ENCODE assay signal across 8 cellular contexts in genomic region chr16:30183961-30184429, GRCh38. TPM values are rescaled to one million over a fixed set of nuclear protein-coding genes. Genes with fewer than 3 reads are reported as not detected.
DNase-seq lines count a peak whose midpoint lies in the region; TF ChIP-seq lines count a peak whose summit lies in the region.

No MANE protein-coding gene starts in this region.

- TF ChIP-seq CTCF in OCI-LY3 (IDR thresholded peaks at IDR 0.05; ENCODE audit: low read depth, low read length) (no peak), right atrium auricular region (IDR thresholded peaks at IDR 0.05) (no peak)

- H3K9ac ChIP-seq in OCI-LY3 (ENCODE audit: low read length), result peak overlapping the region; percentile 100

- H3K4me3 ChIP-seq in H7 (ENCODE audit: insufficient read depth, low read depth, low read length), result peak overlapping the region; percentile 54; the same call in 1 of the 2 replicates
- peak overlapping the region; percentile 94 for H3K4me3 ChIP-seq in OCI-LY3 (ENCODE audit: low read length)
- peak overlapping the region; percentile 60 to 63 for H3K4me3 ChIP-seq in right atrium auricular region

- peaks cover 57% of the 10 kb centered on the region for H3K79me2 ChIP-seq in OCI-LY3 (ENCODE audit: low read length)

- peak; percentile 33 for DNase-seq in COLO668 (lab: John Stamatoyannopoulos, UW; ENCODE audit: unreplicated experiment)
- no peak for DNase-seq in H7
- peak; percentile 52 for DNase-seq in activated T-helper 9 cell treated with anti-CD3 and anti-CD28 coated beads, Interleukin-2, amount 50 U/mL, for 16 hours (ENCODE audit: low read depth)
- no peak for DNase-seq in right atrium auricular region (ENCODE audit: low spot score)
- peak; percentile 44 to 52 (median 47) for DNase-seq in stimulated activated CD4-positive, alpha-beta T cell treated with anti-CD3 and anti-CD28 coated beads, Interleukin-12 subunit alpha, Interleukin-12 subunit beta, amount 100 ng/mL, for 48 hours (ENCODE audit: low read depth in 2 of 3, low spot score in 1 of 3)
- no peak for DNase-seq in NCI-H1092 treated with DMSO at 0.1 percent for 48 hours (lab: John Stamatoyannopoulos, UW)
- DNase-seq in SK-N-DZ (ENCODE audit: low spot score), result no peak

- H3K4me2 ChIP-seq in OCI-LY3 (ENCODE audit: low read length), result peak overlapping the region; percentile 100

- no peaks in the 10 kb centered on the region for H3K9me3 ChIP-seq in OCI-LY3 (ENCODE audit: insufficient read depth, low read length)
- H3K9me3 ChIP-seq in right atrium auricular region, result no peaks in the 10 kb centered on the region

- H3K27ac ChIP-seq in OCI-LY3 (ENCODE audit: low read length) (peak overlapping the region; percentile 96), right atrium auricular region (peak overlapping the region; percentile 26 to 40)

- H3K36me3 ChIP-seq in H7 (replicated peaks; ENCODE audit: control insufficient read depth, insufficient read depth, low read length) (no peaks in the 10 kb centered on the region), OCI-LY3 (replicated peaks; ENCODE audit: low read depth, low read length) (peaks cover 41% of the 10 kb centered on the region), right atrium auricular region (no peaks in the 10 kb centered on the region)

- H3K4me1 ChIP-seq in OCI-LY3 (ENCODE audit: low read length) (peaks cover 46% of the 10 kb centered on the region), right atrium auricular region (peaks cover 0 to 22% of the 10 kb centered on the region in 2 donors)

- H3K27me3 ChIP-seq in H7 (ENCODE audit: control insufficient read depth, insufficient read depth, low read length) (peaks cover 23% of the 10 kb centered on the region), OCI-LY3 (ENCODE audit: low read depth, low read length) (no peaks in the 10 kb centered on the region), right atrium auricular region (no peaks in the 10 kb centered on the region)

- peaks cover 5% of the 10 kb centered on the region for H4K20me1 ChIP-seq in OCI-LY3 (ENCODE audit: insufficient read depth, low read length)

- no peak overlapping the region for H2AFZ ChIP-seq in OCI-LY3 (ENCODE audit: low read depth, low read length)

RNA-seq across cellular contexts. Expression of gene CORO1A, which starts 0.6 kb away (rescaled TPM):
- total RNA-seq in H7 (2014; rRNA removed; shearing (Covaris generic)), result 5.8 and 5.9 TPM in 2 replicates
- 10 to 100 TPM in 1 of 2 donors, 1 to 10 TPM in 1; 5.4 to 18.6 TPM for total RNA-seq in right atrium auricular region
- polyA plus RNA-seq in SK-N-DZ (2014; cell fraction: cytosol; rRNA removed), result 71.9 and 73.6 TPM in 2 replicates
- polyA plus RNA-seq in SK-N-DZ (2014; cell fraction: nucleus; rRNA removed), result 65.6 and 101 TPM in 2 replicates

RNA-seq across cellular contexts. Expression of gene BOLA2B, which starts 9.5 kb away (rescaled TPM):
- 31.2 and 63.1 TPM in 2 replicates for total RNA-seq in H7 (2014; rRNA removed; shearing (Covaris generic))
- total RNA-seq in right atrium auricular region, result 100 to 1,000 TPM; 143 to 187 TPM
- polyA plus RNA-seq in SK-N-DZ (2014; cell fraction: cytosol; rRNA removed), result 793 and 1,241 TPM in 2 replicates
- 678 and 754 TPM in 2 replicates for polyA plus RNA-seq in SK-N-DZ (2014; cell fraction: nucleus; rRNA removed)

RNA-seq across cellular contexts. Expression of gene SLX1A, which starts 9.7 kb away (rescaled TPM):
- 81.0 and 83.6 TPM in 2 replicates for total RNA-seq in H7 (2014; rRNA removed; shearing (Covaris generic))
- total RNA-seq in right atrium auricular region, result 10 to 100 TPM; 25.1 to 36.3 TPM
- 60.0 and 70.9 TPM in 2 replicates for polyA plus RNA-seq in SK-N-DZ (2014; cell fraction: cytosol; rRNA removed)
- 119 and 132 TPM in 2 replicates for polyA plus RNA-seq in SK-N-DZ (2014; cell fraction: nucleus; rRNA removed)

RNA-seq across cellular contexts. Expression of gene SULT1A3, which starts 15.1 kb away (rescaled TPM):
- 4.2 and 6.5 TPM in 2 replicates for total RNA-seq in H7 (2014; rRNA removed; shearing (Covaris generic))
- total RNA-seq in right atrium auricular region, result 1 to 10 TPM; 2.0 to 7.4 TPM
- 4.6 and 10.2 TPM in 2 replicates for polyA plus RNA-seq in SK-N-DZ (2014; cell fraction: cytosol; rRNA removed)
- 38.6 and 64.4 TPM in 2 replicates for polyA plus RNA-seq in SK-N-DZ (2014; cell fraction: nucleus; rRNA removed)

Comparison
In these comparisons a context has a peak if more than half of its experiments do, and no peak if none do; other contexts are left out.
1. DNase-seq: peak in COLO668 (single experiment), activated T-helper 9 cell treated with anti-CD3 and anti-CD28 coated beads, Interleukin-2, amount 50 U/mL, for 16 hours (single experiment) and stimulated activated CD4-positive, alpha-beta T cell treated with anti-CD3 and anti-CD28 coated beads, Interleukin-12 subunit alpha, Interleukin-12 subunit beta, amount 100 ng/mL, for 48 hours (3 of 3); none in H7 (single experiment), right atrium auricular region (single experiment), NCI-H1092 treated with DMSO at 0.1 percent for 48 hours (single experiment) and SK-N-DZ (single experiment).
2. Peak in every context shown above with its lines, with median percentiles within 50 percentile points of each other: H3K4me3 ChIP-seq.